In the genomic region with DNA sequence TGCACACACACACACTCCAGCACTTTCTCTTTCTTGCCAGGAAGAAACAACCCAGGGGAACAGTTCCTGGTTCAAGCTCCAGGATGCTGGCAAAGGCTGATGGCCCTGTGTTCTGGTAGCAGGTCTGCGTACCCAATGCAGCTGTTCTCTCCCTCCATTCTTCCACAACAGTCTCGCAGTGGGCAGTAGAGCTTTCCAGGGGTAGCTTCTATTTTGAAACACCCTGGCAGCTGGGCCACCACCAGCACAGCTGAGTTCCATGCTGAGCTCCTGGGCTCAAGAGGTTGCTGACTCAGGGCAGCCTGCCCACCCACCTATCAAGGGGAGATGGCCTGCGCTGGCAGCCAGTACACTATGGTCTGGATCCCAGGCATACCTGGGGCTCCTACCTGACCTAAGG, we compare ENCODE assay signal across 1 cellular context.
TF ChIP-seq lines count a peak whose summit lies in the region.

No MANE protein-coding gene starts in this region.

TF ChIP-seq in GM23338, 12 proteins besides CTCF, POLR2A, EP300 and RAD21 (continued from another document):
- TF ChIP-seq, protein P1, sequence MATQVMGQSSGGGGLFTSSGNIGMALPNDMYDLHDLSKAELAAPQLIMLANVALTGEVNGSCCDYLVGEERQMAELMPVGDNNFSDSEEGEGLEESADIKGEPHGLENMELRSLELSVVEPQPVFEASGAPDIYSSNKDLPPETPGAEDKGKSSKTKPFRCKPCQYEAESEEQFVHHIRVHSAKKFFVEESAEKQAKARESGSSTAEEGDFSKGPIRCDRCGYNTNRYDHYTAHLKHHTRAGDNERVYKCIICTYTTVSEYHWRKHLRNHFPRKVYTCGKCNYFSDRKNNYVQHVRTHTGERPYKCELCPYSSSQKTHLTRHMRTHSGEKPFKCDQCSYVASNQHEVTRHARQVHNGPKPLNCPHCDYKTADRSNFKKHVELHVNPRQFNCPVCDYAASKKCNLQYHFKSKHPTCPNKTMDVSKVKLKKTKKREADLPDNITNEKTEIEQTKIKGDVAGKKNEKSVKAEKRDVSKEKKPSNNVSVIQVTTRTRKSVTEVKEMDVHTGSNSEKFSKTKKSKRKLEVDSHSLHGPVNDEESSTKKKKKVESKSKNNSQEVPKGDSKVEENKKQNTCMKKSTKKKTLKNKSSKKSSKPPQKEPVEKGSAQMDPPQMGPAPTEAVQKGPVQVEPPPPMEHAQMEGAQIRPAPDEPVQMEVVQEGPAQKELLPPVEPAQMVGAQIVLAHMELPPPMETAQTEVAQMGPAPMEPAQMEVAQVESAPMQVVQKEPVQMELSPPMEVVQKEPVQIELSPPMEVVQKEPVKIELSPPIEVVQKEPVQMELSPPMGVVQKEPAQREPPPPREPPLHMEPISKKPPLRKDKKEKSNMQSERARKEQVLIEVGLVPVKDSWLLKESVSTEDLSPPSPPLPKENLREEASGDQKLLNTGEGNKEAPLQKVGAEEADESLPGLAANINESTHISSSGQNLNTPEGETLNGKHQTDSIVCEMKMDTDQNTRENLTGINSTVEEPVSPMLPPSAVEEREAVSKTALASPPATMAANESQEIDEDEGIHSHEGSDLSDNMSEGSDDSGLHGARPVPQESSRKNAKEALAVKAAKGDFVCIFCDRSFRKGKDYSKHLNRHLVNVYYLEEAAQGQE (IDR thresholded peaks at IDR 0.05; ENCODE audit: unreplicated experiment): no peak
